In genomic region chr10:94065344-94065743, GRCh38 we compare ENCODE assay signal across 27 cellular contexts.
A peak's percentile ranks its signal among the peaks of the same experiment; 100 is the strongest.
DNase-seq lines count a peak whose midpoint lies in the region; ATAC-seq, FAIRE-seq and TF ChIP-seq lines count a peak whose summit lies in the region.
"Had no signal": no experiment of that assay in that cellular context is flagged by ENCODE, and none has a peak within 500 bp of the region (broad histone marks: within the 10 kb centered on the region; RNA-seq: fewer than 3 reads in every experiment).

No MANE protein-coding gene starts in this region.

- no peaks in the 10 kb centered on the region for H3K36me3 Mint-ChIP-seq in GM23338 (ENCODE audit: low read depth)
- H3K36me3 Mint-ChIP-seq: CD14-positive monocyte; mesothelial cell of epicardium; natural killer cell treated with Interleukin-12 subunit alpha and Interleukin-12 subunit beta and Interleukin-15 and Interleukin-18, amount 100 ng/mL, for 72 hours had no signal

- no peaks in the 10 kb centered on the region for H3K36me3 ChIP-seq in GM23338 (ENCODE audit: insufficient read depth)
- H3K36me3 ChIP-seq: pancreas, upper lobe of left lung had no signal

- H3K4me3 Mint-ChIP-seq in GM23338, result no peak overlapping the region
- H3K4me3 Mint-ChIP-seq: CD14-positive monocyte; effector memory CD8-positive, alpha-beta T cell; mesothelial cell of epicardium; natural killer cell treated with Interleukin-12 subunit alpha and Interleukin-12 subunit beta and Interleukin-15 and Interleukin-18, amount 100 ng/mL, for 72 hours; T-helper 17 cell had no signal

- intact Hi-C loops in dorsolateral prefrontal cortex (cut with DNase I), result no loop called here

- TF ChIP-seq CTCF in A549 (IDR thresholded peaks at IDR 0.05), result no peak
- TF ChIP-seq CTCF in GM23338 (conservative IDR thresholded peaks at IDR 0.05; ENCODE audit: low read depth in 2 of 2), result no peak
- TF ChIP-seq CTCF in dorsolateral prefrontal cortex (IDR thresholded peaks at IDR 0.05 in 54 of 56, conservative IDR thresholded peaks at IDR 0.05 in 2 of 56; ENCODE audit: low read depth in 1 of 56, partially characterized antibody in 56 of 56), result no peak

- H3K4me1 ChIP-seq in A549 (peaks cover 48% of the 10 kb centered on the region), GM23338 (ENCODE audit: insufficient read depth) (no peaks in the 10 kb centered on the region)
- H3K4me1 ChIP-seq: pancreas, upper lobe of left lung had no signal

- H3K79me2 ChIP-seq in GM23338 (replicated peaks; ENCODE audit: insufficient read depth), result no peaks in the 10 kb centered on the region

- H3K27ac Mint-ChIP-seq in GM23338, result no peak overlapping the region
- H3K27ac Mint-ChIP-seq: effector memory CD8-positive, alpha-beta T cell; mesothelial cell of epicardium; natural killer cell treated with Interleukin-12 subunit alpha and Interleukin-12 subunit beta and Interleukin-15 and Interleukin-18, amount 100 ng/mL, for 72 hours; T-helper 17 cell had no signal

- no peaks in the 10 kb centered on the region for H3F3A ChIP-seq in GM23338 (replicated peaks; ENCODE audit: low read depth)

- TF ChIP-seq EP300 in A549 (IDR thresholded peaks at IDR 0.05), result no peak

- H4K20me1 ChIP-seq in GM23338 (replicated peaks; ENCODE audit: insufficient read depth), result no peaks in the 10 kb centered on the region; the same call in 1 of the 2 replicates

- H3K27ac ChIP-seq in A549 (peak overlapping the region; percentile 56 to 78), GM23338 (ENCODE audit: low read depth) (no peak overlapping the region), dorsolateral prefrontal cortex (no peak overlapping the region)
- H3K27ac ChIP-seq: body of pancreas, pancreas, upper lobe of left lung had no signal

- POLR2A ChIA-PET in A549 (lab: Yijun Ruan, JAX), result no interaction called here

- H3K27me3 ChIP-seq in GM23338 (ENCODE audit: insufficient read depth), result no peaks in the 10 kb centered on the region
- peaks cover 0 to 1% (median 0%) of the 10 kb centered on the region in 45 donors for H3K27me3 ChIP-seq in dorsolateral prefrontal cortex
- H3K27me3 ChIP-seq: body of pancreas, pancreas, upper lobe of left lung had no signal

- no peak for FAIRE-seq in A549 (lab: Jason Lieb, UNC)
- FAIRE-seq: pancreas had no signal

- DNase-seq in A549 (ENCODE audit: low read depth in 1 of 2, low spot score in 1 of 2), result peak in 1 of 2 experiments; percentile 28
- DNase-seq in GM03348 (ENCODE audit: low spot score), result peak; percentile 26
- DNase-seq in amniotic epithelial cell (ENCODE audit: low read depth), result peak; percentile 73
- DNase-seq in left lobe of liver (ENCODE audit: low spot score), result no peak
- no peak for DNase-seq in GM23338 (ENCODE audit: low spot score)
- no peak for DNase-seq in activated CD4-positive, alpha-beta T cell treated with anti-CD3 and anti-CD28 coated beads for 1 hour
- DNase-seq in dorsolateral prefrontal cortex, result no peak
- DNase-seq: activated CD4-positive, alpha-beta T cell treated with anti-CD3 and anti-CD28 coated beads, Interleukin-2, amount 50 U/mL, for 48 hours; activated effector memory CD4-positive, alpha-beta T cell treated with anti-CD3 and anti-CD28 coated beads, Interleukin-2, amount 50 U/mL, for 16 hours; body of pancreas; effector memory CD8-positive, alpha-beta T cell; glutamatergic neuron; H7; left cardiac atrium; NCI-H187 treated with DMSO at 0.1 percent for 48 hours; NCI-H345; pancreas; right cardiac atrium; stimulated activated CD4-positive, alpha-beta T cell treated with anti-CD3 and anti-CD28 coated beads, Interleukin-15, amount 100 ng/mL, for 24 hours; T-helper 17 cell; upper lobe of left lung had no signal

- no peak overlapping the region for H3K4me3 ChIP-seq in A549
- no peak overlapping the region for H3K4me3 ChIP-seq in GM23338
- H3K4me3 ChIP-seq in dorsolateral prefrontal cortex, result no peak overlapping the region
- H3K4me3 ChIP-seq: body of pancreas, pancreas, upper lobe of left lung had no signal

- TF ChIP-seq POLR2A in A549 (IDR thresholded peaks at IDR 0.05; ENCODE audit: low read length), result no peak

- ATAC-seq in A549 (peak in 1 of 2 experiments; percentile 21; a peak in 1 of 6 replicates), left lobe of liver (peak; percentile 72), GM18873 (IDR thresholded peaks at IDR 0.05; ENCODE audit: low FRiP score, unreplicated experiment) (no peak), GM23338 (no peak)
- ATAC-seq: body of pancreas; effector memory CD8-positive, alpha-beta T cell; esophagus mucosa; natural killer cell treated with Interleukin-12 subunit alpha and Interleukin-12 subunit beta and Interleukin-15 and Interleukin-18, amount 100 ng/mL, for 72 hours; Panc1; pancreas; right cardiac atrium; T-helper 17 cell had no signal

- H3K27me3 Mint-ChIP-seq in GM23338 (ENCODE audit: insufficient read depth, low read depth, poor library complexity), result peaks cover 9% of the 10 kb centered on the region
- H3K27me3 Mint-ChIP-seq: effector memory CD8-positive, alpha-beta T cell had no signal

- H3K4me1 Mint-ChIP-seq in GM23338, result no peaks in the 10 kb centered on the region
- H3K4me1 Mint-ChIP-seq: CD14-positive monocyte, T-helper 17 cell had no signal

- H3K9me3 ChIP-seq in A549, result no peaks in the 10 kb centered on the region
- H3K9me3 ChIP-seq: body of pancreas, pancreas, upper lobe of left lung had no signal

- H3K9me2 ChIP-seq in GM23338 (ENCODE audit: insufficient read depth), result no peaks in the 10 kb centered on the region

- H3K4me2 ChIP-seq in A549 (peak overlapping the region; percentile 57), GM23338 (no peak overlapping the region)

- WGBS in A549 (ENCODE audit: missing lambda C conversion rate), result 32% methylated on average over 3 of the region's 3 CpGs

- no peaks in the 10 kb centered on the region for H3K9me3 Mint-ChIP-seq in GM23338
- H3K9me3 Mint-ChIP-seq: mesothelial cell of epicardium had no signal

- TF ChIP-seq RAD21 in A549 (conservative IDR thresholded peaks at IDR 0.05 in 1 of 2, IDR thresholded peaks at IDR 0.05 in 1 of 2), result no peak

- CTCF ChIA-PET in A549 (lab: Yijun Ruan, JAX), result interaction anchor here (1.4 to 2.4 kb wide), 2 partner anchors 11 to 99 kb away, joined by 4 to 12 read pairs; no protein-coding TSS in a partner anchor

- H2AFZ ChIP-seq in GM23338, result no peak overlapping the region

TF ChIP-seq in A549, 52 proteins besides CTCF, POLR2A, EP300 and RAD21:
- no peak for TF ChIP-seq ATOH8 (CRISPR knock-in tag; IDR thresholded peaks at IDR 0.05; ENCODE audit: low read depth)
- peak; percentile 74 to 86; a peak in 3 of 4 replicates for TF ChIP-seq CEBPB (IDR thresholded peaks at IDR 0.05)
- no peak for TF ChIP-seq EHF (CRISPR knock-in tag; IDR thresholded peaks at IDR 0.05)
- TF ChIP-seq RNF2 (IDR thresholded peaks at IDR 0.05; ENCODE audit: borderline replicate concordance, low read depth), result no peak
- TF ChIP-seq FOSB (CRISPR knock-in tag; IDR thresholded peaks at IDR 0.05), result no peak
- no peak for TF ChIP-seq FOSL2 (IDR thresholded peaks at IDR 0.05)
- no peak for TF ChIP-seq FOSL2 (CRISPR knock-in tag; IDR thresholded peaks at IDR 0.05)
- no peak for TF ChIP-seq BCL3 (IDR thresholded peaks at IDR 0.05)
- no peak for TF ChIP-seq HOXB5 (CRISPR knock-in tag; IDR thresholded peaks at IDR 0.05)

TF ChIP-seq in GM23338, 12 proteins besides CTCF, POLR2A, EP300 and RAD21 (continues in another document):
- TF ChIP-seq ZNF331 (CRISPR knock-in tag; IDR thresholded peaks at IDR 0.05; ENCODE audit: low read depth) (no peak), REST (IDR thresholded peaks at IDR 0.05; ENCODE audit: unreplicated experiment) (no peak), JUNB (IDR thresholded peaks at IDR 0.05; ENCODE audit: unreplicated experiment) (no peak), ZNF114 (CRISPR knock-in tag; IDR thresholded peaks at IDR 0.05) (no peak), NANOG (IDR thresholded peaks at IDR 0.05; ENCODE audit: borderline replicate concordance) (no peak), CREB1 (CRISPR knock-in tag; IDR thresholded peaks at IDR 0.05; ENCODE audit: low read depth) (no peak), EZH2 (IDR thresholded peaks at IDR 0.05; ENCODE audit: low read depth, unreplicated experiment) (no peak), ETS1 (IDR thresholded peaks at IDR 0.05) (no peak), EZH2phosphoT487 (IDR thresholded peaks at IDR 0.05; ENCODE audit: unreplicated experiment) (no peak), POLR2AphosphoS5 (IDR thresholded peaks at IDR 0.05; ENCODE audit: low read depth) (no peak)

Comparison
In these comparisons a context has a peak if more than half of its experiments do, and no peak if none do; other contexts are left out.
1. DNase-seq: peak in GM03348 (single experiment) and amniotic epithelial cell (single experiment); none in left lobe of liver (single experiment), GM23338 (single experiment), activated CD4-positive, alpha-beta T cell treated with anti-CD3 and anti-CD28 coated beads for 1 hour (single experiment) and dorsolateral prefrontal cortex (0 of 10).
2. H3K27ac ChIP-seq: peak in A549 (2 of 2); none in GM23338 (single experiment) and dorsolateral prefrontal cortex (0 of 59).